19 cellular contexts compared by ENCODE assay signal in the genomic region with DNA sequence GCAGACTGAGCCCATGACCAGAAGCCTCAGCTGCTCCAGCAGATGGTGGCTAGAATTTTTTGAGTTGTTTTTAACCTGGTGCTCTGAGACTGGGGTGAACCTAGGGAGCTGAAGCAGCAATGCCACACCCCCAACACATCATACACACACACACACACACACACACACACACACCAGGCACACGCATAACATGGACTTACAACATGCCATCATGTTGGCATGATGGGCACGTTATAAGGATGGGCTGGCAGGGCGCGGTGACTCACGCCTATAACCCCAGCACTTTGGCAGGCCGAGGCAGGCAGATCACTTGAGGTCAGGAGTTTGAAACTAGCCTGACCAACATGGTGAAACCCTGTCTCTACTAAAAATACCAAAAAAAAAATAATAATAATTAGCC.
DNase-seq lines count a peak whose midpoint lies in the region; ATAC-seq and TF ChIP-seq lines count a peak whose summit lies in the region.
"Had no signal": no experiment of that assay in that cellular context is flagged by ENCODE, and none has a peak within 500 bp of the region (broad histone marks: within the 10 kb centered on the region; RNA-seq: fewer than 3 reads in every experiment).

No MANE protein-coding gene starts in this region.

- H3K27me3 ChIP-seq in Karpas-422 (ENCODE audit: low read length) (no peaks in the 10 kb centered on the region), mucosa of rectum (ENCODE audit: control insufficient read depth in 2 of 2, insufficient read depth in 2 of 2, low read length in 2 of 2) (no peaks in the 10 kb centered on the region), thyroid gland (no peaks in the 10 kb centered on the region), right atrium auricular region (no peaks in the 10 kb centered on the region)
- H3K27me3 ChIP-seq: SJSA1 had no signal

- no peak overlapping the region for H3K4me2 ChIP-seq in Karpas-422 (ENCODE audit: low read depth, low read length, poor library complexity, severe bottlenecking)

- H3K9ac ChIP-seq in Karpas-422 (ENCODE audit: low read length) (no peak overlapping the region), mucosa of rectum (ENCODE audit: low read depth in 1 of 2, low read length in 2 of 2) (no peak overlapping the region)

- intact Hi-C loops in thyroid gland (cut with DNase I), result no loop called here

- H4K20me1 ChIP-seq in Karpas-422 (ENCODE audit: insufficient read depth, low read depth, low read length), result no peaks in the 10 kb centered on the region

- DNase-seq in Karpas-422 (no peak), thyroid gland (no peak), right atrium auricular region (ENCODE audit: low spot score) (no peak)
- DNase-seq: DMS53, EL, H9, HFFc6, NCI-H1105, NCI-H146, NCI-H2029 treated with DMSO at 0.1 percent for 48 hours, NCI-H2171, NCI-H526 had no signal

- no peaks in the 10 kb centered on the region for H3K79me2 ChIP-seq in Karpas-422 (ENCODE audit: low read length)

- TF ChIP-seq CTCF in thyroid gland (IDR thresholded peaks at IDR 0.05) (no peak), right atrium auricular region (IDR thresholded peaks at IDR 0.05) (no peak)

- peaks cover 85% of the 10 kb centered on the region for H3K4me1 ChIP-seq in Karpas-422 (ENCODE audit: low read length)
- H3K4me1 ChIP-seq in mucosa of rectum (ENCODE audit: control insufficient read depth in 2 of 2, insufficient read depth in 2 of 2, low read length in 2 of 2), result peaks cover 27 to 30% of the 10 kb centered on the region in 2 donors
- peaks cover 15 to 30% of the 10 kb centered on the region in 2 donors for H3K4me1 ChIP-seq in thyroid gland
- H3K4me1 ChIP-seq in right atrium auricular region, result no peaks in the 10 kb centered on the region
- H3K4me1 ChIP-seq: SJSA1 had no signal

- H3K9me3 ChIP-seq in Karpas-422 (ENCODE audit: low read length) (no peaks in the 10 kb centered on the region), mucosa of rectum (ENCODE audit: control insufficient read depth in 2 of 2, low read length in 2 of 2) (peaks cover 0 to 2% of the 10 kb centered on the region in 2 donors), thyroid gland (no peaks in the 10 kb centered on the region), right atrium auricular region (peaks cover 0 to 9% of the 10 kb centered on the region in 2 donors)

- H3K27ac ChIP-seq in Karpas-422 (ENCODE audit: low read length) (peak overlapping the region; percentile 92; the same call in 1 of the 2 replicates), mucosa of rectum (ENCODE audit: low read depth in 2 of 2, low read length in 2 of 2) (peak overlapping the region; percentile 76 to 78), thyroid gland (peak overlapping the region in 2 of 3 donors; percentile 79 to 91), right atrium auricular region (no peak overlapping the region)
- H3K27ac ChIP-seq: SJSA1 had no signal

- H3K9me2 ChIP-seq in Karpas-422 (replicated peaks; ENCODE audit: insufficient read depth, low read length), result no peaks in the 10 kb centered on the region

- no peak for TF ChIP-seq POLR2A in thyroid gland (IDR thresholded peaks at IDR 0.05)

- H3K4me3 ChIP-seq in Karpas-422 (ENCODE audit: low read length) (no peak overlapping the region), mucosa of rectum (ENCODE audit: low read length in 2 of 2) (no peak overlapping the region), thyroid gland (replicated peaks in 1 of 3) (no peak overlapping the region), right atrium auricular region (no peak overlapping the region)
- H3K4me3 ChIP-seq: K562, SJSA1 had no signal

- H3K36me3 ChIP-seq in Karpas-422 (ENCODE audit: insufficient read depth, low read length) (no peaks in the 10 kb centered on the region), mucosa of rectum (ENCODE audit: control insufficient read depth in 2 of 2, insufficient read depth in 2 of 2, low read length in 2 of 2) (no peaks in the 10 kb centered on the region), thyroid gland (no peaks in the 10 kb centered on the region), right atrium auricular region (no peaks in the 10 kb centered on the region)
- H3K36me3 ChIP-seq: SJSA1 had no signal

- H2AFZ ChIP-seq in Karpas-422 (ENCODE audit: low read length), result no peak overlapping the region

- WGBS in thyroid gland, 2 donors, result 89% methylated on average over 6 of the region's 6 CpGs; no CpG with 5 or more reads in 1 of the 2 donors

- ATAC-seq in esophagus mucosa (peak; percentile 74), GM18909 (IDR thresholded peaks at IDR 0.05; ENCODE audit: poor library complexity, unreplicated experiment) (no peak), HG02763 (IDR thresholded peaks at IDR 0.05; ENCODE audit: unreplicated experiment) (no peak)
- ATAC-seq: K562, Right ventricle myocardium inferior had no signal

Comparison
In these comparisons a context has a peak if more than half of its experiments do, and no peak if none do; other contexts are left out.
1. H3K27ac ChIP-seq: peak in Karpas-422 (single experiment), mucosa of rectum (2 of 2) and thyroid gland (2 of 3); none in right atrium auricular region (0 of 2).